Comparison of ENCODE assay signal across 2 cellular contexts in the genomic region with DNA sequence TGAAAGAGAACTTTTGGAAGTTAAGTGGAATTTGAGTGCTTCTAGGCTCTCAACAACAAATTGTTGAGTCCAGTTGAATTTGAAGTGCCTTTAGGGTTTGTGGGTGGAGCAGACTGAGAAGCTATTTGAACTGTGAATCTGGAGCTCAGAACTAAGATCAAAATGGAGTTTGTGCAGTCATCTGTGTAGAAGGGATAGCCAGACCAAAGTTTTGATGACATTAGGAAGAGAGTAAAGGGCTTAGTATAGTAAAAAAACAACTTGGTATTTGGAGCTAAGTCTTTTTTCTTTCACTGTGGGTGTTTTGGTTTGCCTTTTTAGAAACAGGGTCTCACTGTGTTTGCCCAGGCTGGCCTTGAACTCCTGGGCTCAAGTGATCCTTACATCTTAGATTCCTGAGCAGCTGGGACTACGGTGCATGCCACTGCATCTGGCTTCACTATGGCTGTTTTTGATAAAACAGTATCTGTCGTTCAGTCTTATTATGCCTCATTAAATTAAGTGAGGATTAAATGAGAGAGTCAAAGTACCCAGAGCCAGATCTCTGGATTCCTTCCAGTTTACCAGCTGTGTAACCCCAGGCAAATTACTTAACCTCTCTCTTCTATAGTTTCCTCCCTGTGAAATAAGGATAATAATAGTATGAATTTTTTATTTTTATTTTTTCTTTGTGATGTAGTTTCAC.
TF ChIP-seq lines count a peak whose summit lies in the region.

No MANE protein-coding gene starts in this region.

TF ChIP-seq in GM23338, 12 proteins besides CTCF, POLR2A, EP300 and RAD21 (continued from another document):
- TF ChIP-seq ZNF462 (CRISPR knock-in tag; IDR thresholded peaks at IDR 0.05) (no peak), NANOG (IDR thresholded peaks at IDR 0.05; ENCODE audit: borderline replicate concordance) (no peak), EZH2 (IDR thresholded peaks at IDR 0.05; ENCODE audit: low read depth, unreplicated experiment) (no peak), REST (IDR thresholded peaks at IDR 0.05; ENCODE audit: unreplicated experiment) (no peak), STAT1 (IDR thresholded peaks at IDR 0.05; ENCODE audit: unreplicated experiment) (no peak)
- TF ChIP-seq, protein P1, sequence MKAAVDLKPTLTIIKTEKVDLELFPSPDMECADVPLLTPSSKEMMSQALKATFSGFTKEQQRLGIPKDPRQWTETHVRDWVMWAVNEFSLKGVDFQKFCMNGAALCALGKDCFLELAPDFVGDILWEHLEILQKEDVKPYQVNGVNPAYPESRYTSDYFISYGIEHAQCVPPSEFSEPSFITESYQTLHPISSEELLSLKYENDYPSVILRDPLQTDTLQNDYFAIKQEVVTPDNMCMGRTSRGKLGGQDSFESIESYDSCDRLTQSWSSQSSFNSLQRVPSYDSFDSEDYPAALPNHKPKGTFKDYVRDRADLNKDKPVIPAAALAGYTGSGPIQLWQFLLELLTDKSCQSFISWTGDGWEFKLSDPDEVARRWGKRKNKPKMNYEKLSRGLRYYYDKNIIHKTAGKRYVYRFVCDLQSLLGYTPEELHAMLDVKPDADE (IDR thresholded peaks at IDR 0.05): no peak

TF ChIP-seq in WTC11, 78 proteins besides CTCF, POLR2A, EP300 and RAD21 (continued from another document):
- TF ChIP-seq, protein P2, sequence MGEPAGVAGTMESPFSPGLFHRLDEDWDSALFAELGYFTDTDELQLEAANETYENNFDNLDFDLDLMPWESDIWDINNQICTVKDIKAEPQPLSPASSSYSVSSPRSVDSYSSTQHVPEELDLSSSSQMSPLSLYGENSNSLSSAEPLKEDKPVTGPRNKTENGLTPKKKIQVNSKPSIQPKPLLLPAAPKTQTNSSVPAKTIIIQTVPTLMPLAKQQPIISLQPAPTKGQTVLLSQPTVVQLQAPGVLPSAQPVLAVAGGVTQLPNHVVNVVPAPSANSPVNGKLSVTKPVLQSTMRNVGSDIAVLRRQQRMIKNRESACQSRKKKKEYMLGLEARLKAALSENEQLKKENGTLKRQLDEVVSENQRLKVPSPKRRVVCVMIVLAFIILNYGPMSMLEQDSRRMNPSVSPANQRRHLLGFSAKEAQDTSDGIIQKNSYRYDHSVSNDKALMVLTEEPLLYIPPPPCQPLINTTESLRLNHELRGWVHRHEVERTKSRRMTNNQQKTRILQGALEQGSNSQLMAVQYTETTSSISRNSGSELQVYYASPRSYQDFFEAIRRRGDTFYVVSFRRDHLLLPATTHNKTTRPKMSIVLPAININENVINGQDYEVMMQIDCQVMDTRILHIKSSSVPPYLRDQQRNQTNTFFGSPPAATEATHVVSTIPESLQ (CRISPR knock-in tag; IDR thresholded peaks at IDR 0.05): no peak
- TF ChIP-seq HMGXB4 (CRISPR knock-in tag; IDR thresholded peaks at IDR 0.05) (no peak), ATF1 (CRISPR knock-in tag; IDR thresholded peaks at IDR 0.05) (no peak), ERG (CRISPR knock-in tag; IDR thresholded peaks at IDR 0.05) (no peak), IRF1 (CRISPR knock-in tag; IDR thresholded peaks at IDR 0.05) (no peak), MYBL2 (CRISPR knock-in tag; IDR thresholded peaks at IDR 0.05) (no peak), CREB1 (CRISPR knock-in tag; IDR thresholded peaks at IDR 0.05) (no peak), ETV6 (CRISPR knock-in tag; IDR thresholded peaks at IDR 0.05) (no peak), EMX1 (CRISPR knock-in tag; IDR thresholded peaks at IDR 0.05) (no peak), FOXP1 (CRISPR knock-in tag; IDR thresholded peaks at IDR 0.05; ENCODE audit: borderline replicate concordance) (no peak), GTF2I (CRISPR knock-in tag; conservative IDR thresholded peaks at IDR 0.05) (no peak)
- TF ChIP-seq, protein P3, sequence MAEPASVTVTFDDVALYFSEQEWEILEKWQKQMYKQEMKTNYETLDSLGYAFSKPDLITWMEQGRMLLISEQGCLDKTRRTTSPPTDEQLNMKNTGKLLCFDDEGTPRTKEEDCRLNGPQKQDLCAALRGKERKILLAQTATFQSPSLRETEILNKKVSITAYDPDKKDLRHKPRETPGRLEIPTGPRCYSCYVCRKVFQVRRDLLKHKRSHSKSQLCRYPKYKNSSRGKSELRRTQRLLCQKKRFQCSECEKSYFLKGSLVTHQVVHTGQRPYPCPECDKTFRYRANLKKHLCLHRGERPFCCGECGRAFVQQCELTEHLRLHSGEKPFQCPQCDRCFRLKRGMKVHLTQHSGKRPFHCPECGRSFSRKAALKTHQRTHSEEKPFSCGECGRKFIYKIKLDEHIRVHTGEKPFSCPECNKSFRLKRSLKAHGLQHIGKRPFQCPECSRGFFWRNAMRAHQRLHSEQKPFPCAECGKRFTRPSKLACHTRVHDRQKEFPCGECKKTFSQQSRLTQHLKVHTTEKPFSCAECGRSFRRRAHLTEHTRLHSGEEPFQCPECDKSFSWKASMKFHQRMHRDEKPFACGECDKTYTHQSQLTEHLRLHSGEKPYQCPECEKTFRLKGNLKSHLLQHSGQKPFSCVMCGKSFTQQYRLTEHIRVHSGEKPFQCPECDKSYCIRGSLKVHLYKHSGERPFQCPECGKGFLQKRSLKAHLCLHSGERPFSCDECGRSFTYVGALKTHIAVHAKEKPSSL (CRISPR knock-in tag; conservative IDR thresholded peaks at IDR 0.05): no peak
- TF ChIP-seq, protein P4, sequence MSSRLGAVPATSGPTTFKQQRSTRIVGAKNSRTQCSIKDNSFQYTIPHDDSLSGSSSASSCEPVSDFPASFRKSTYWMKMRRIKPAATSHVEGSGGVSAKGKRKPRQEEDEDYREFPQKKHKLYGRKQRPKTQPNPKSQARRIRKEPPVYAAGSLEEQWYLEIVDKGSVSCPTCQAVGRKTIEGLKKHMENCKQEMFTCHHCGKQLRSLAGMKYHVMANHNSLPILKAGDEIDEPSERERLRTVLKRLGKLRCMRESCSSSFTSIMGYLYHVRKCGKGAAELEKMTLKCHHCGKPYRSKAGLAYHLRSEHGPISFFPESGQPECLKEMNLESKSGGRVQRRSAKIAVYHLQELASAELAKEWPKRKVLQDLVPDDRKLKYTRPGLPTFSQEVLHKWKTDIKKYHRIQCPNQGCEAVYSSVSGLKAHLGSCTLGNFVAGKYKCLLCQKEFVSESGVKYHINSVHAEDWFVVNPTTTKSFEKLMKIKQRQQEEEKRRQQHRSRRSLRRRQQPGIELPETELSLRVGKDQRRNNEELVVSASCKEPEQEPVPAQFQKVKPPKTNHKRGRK (CRISPR knock-in tag; IDR thresholded peaks at IDR 0.05; ENCODE audit: borderline replicate concordance): no peak
